Comparison of ENCODE assay signal across 18 cellular contexts in the genomic region with DNA sequence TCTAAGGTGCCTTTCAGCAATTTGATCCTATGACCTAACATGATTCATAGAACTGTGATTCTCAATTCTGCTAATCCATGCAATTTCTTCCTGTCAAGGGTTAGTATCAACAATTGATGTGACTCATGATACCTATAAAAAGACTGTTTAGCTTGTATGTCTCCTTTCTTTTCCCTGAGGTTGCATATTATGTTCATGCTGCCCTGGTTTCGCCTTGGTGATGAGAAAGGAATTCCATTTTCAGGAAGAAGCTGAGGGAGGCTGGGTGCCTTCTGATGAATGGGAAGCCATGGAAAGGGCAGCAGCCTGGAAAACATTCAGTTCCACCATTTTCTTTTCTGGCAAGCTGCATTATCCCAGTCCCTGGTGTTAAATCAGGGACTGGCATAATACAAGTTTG.
DNase-seq lines count a peak whose midpoint lies in the region; ATAC-seq and TF ChIP-seq lines count a peak whose summit lies in the region.
"Had no signal": no experiment of that assay in that cellular context is flagged by ENCODE, and none has a peak within 500 bp of the region (broad histone marks: within the 10 kb centered on the region; RNA-seq: fewer than 3 reads in every experiment).

No MANE protein-coding gene starts in this region.

- H2BK12ac ChIP-seq in neuronal stem cell (ENCODE audit: low read length): no peak overlapping the region

- no TSS peak for BruUV-seq in A673 (replicated peaks; lab: Mats Ljungman, UMichigan)

- no peak overlapping the region for H3K14ac ChIP-seq in neuronal stem cell (ENCODE audit: low read length)

- no CpG with 5 or more reads among the region's 1 CpG for WGBS in neuronal stem cell (ENCODE audit: extremely low coverage in 2 of 2, insufficient read length in 2 of 2, insufficient replicate concordance in 1 of 2), 2 donors

- H3K4ac ChIP-seq in neuronal stem cell (ENCODE audit: low read length): no peak overlapping the region

- no peaks in the 10 kb centered on the region for H3K36me3 ChIP-seq in RWPE2 (ENCODE audit: low read depth)
- H3K36me3 ChIP-seq in neuronal stem cell (replicated peaks in 1 of 2; ENCODE audit: control insufficient read depth in 2 of 2, insufficient read depth in 2 of 2, low read length in 2 of 2): no peaks in the 10 kb centered on the region
- H3K36me3 ChIP-seq in A673 (ENCODE audit: insufficient read depth, low read length, poor library complexity, severe bottlenecking): no peaks in the 10 kb centered on the region
- H3K36me3 ChIP-seq: stomach, vagina had no signal

- H2BK120ac ChIP-seq in neuronal stem cell (ENCODE audit: low read depth, low read length): no peak overlapping the region

- no peaks in the 10 kb centered on the region for H3K79me1 ChIP-seq in neuronal stem cell (ENCODE audit: low read depth, low read length)

- no peak overlapping the region for H3K4me3 ChIP-seq in RWPE2 (ENCODE audit: severe bottlenecking)
- H3K4me3 ChIP-seq in neuronal stem cell (ENCODE audit: low read length in 2 of 2): no peak overlapping the region
- H3K4me3 ChIP-seq in A673 (ENCODE audit: low read depth, low read length, poor library complexity, severe bottlenecking): no peak overlapping the region
- H3K4me3 ChIP-seq: lung, PC-9, stomach, vagina had no signal

- no peak overlapping the region for H3K9ac ChIP-seq in neuronal stem cell (ENCODE audit: low read depth, low read length, poor library complexity)

- H3K4me1 ChIP-seq in RWPE2 (ENCODE audit: insufficient read depth, poor library complexity, severe bottlenecking) (peaks cover 6% of the 10 kb centered on the region), neuronal stem cell (ENCODE audit: control insufficient read depth in 2 of 2, insufficient read depth in 1 of 2, low read depth in 1 of 2, low read length in 2 of 2) (peaks cover 0 to 32% of the 10 kb centered on the region in 2 donors), A673 (ENCODE audit: insufficient read depth, low read length, poor library complexity, severe bottlenecking) (no peaks in the 10 kb centered on the region)
- H3K4me1 ChIP-seq: stomach, vagina had no signal

- no peak overlapping the region for H2BK5ac ChIP-seq in neuronal stem cell (ENCODE audit: low read length)

- CTCF ChIA-PET in A673 (lab: Charles Lee): no interaction called here

- H3K27me3 ChIP-seq in RWPE2 (ENCODE audit: insufficient read depth, poor library complexity, severe bottlenecking) (no peaks in the 10 kb centered on the region), neuronal stem cell (ENCODE audit: control insufficient read depth in 3 of 3, insufficient read depth in 3 of 3, low read depth in 1 of 3, low read length in 3 of 3) (no peaks in the 10 kb centered on the region), A673 (replicated peaks; ENCODE audit: insufficient read depth, low read depth, low read length, poor library complexity) (no peaks in the 10 kb centered on the region)
- H3K27me3 ChIP-seq: stomach, vagina had no signal

- no peak overlapping the region for H4K8ac ChIP-seq in neuronal stem cell (ENCODE audit: low read depth, low read length)

- POLR2A ChIA-PET in A673 (lab: Charles Lee; ENCODE audit: low non-redundant PET): no interaction called here

- no peak overlapping the region for H2AFZ ChIP-seq in neuronal stem cell (ENCODE audit: low read length)
- H2AFZ ChIP-seq: PC-9 had no signal

- H3K27ac ChIP-seq in RWPE2 (ENCODE audit: poor library complexity, severe bottlenecking) (peak overlapping the region; percentile 28), epithelial cell of prostate (no peak overlapping the region), neuronal stem cell (replicated peaks; ENCODE audit: low read length) (no peak overlapping the region), A673 (ENCODE audit: low read depth, low read length, poor library complexity, severe bottlenecking) (no peak overlapping the region)
- H3K27ac ChIP-seq: PC-9, stomach, vagina had no signal

- TF ChIP-seq CTCF in RWPE2 (IDR thresholded peaks at IDR 0.05; ENCODE audit: poor library complexity, severe bottlenecking): no peak
- no peak for TF ChIP-seq CTCF in A673 (conservative IDR thresholded peaks at IDR 0.05; ENCODE audit: low read depth, low read length)

- DNase-seq in EL (peak; percentile 41), RWPE2 (ENCODE audit: low spot score) (no peak), epithelial cell of prostate (ENCODE audit: low read depth, low spot score) (peak; percentile 29), neuronal stem cell (ENCODE audit: low spot score) (peak; percentile 0), activated gamma-delta T cell treated with Interleukin-2 at 50 U/mL for 16 hours (no peak), NCI-H774 (lab: John Stamatoyannopoulos, UW) (no peak), A673 (ENCODE audit: low spot score) (no peak)
- DNase-seq: activated CD4-positive, alpha-beta T cell treated with anti-CD3 and anti-CD28 coated beads, Interleukin-2, amount 50 U/mL, for 48 hours; activated T-cell treated with anti-CD3 and anti-CD28 coated beads, Interleukin-2, amount 50 U/mL, for 4 hours; COR-L47; effector memory CD8-positive, alpha-beta T cell; foreskin melanocyte; natural killer cell; PC-9; stomach had no signal

- intact Hi-C loops in A673 (cut with micrococcal nuclease; ENCODE audit: unreplicated experiment): no loop called here

- no peak overlapping the region for H2AK5ac ChIP-seq in neuronal stem cell (ENCODE audit: low read depth, low read length)

- ATAC-seq in RWPE2 (ENCODE audit: low read depth) (peak; percentile 85), GM21447 (IDR thresholded peaks at IDR 0.05; ENCODE audit: unreplicated experiment) (no peak)
- ATAC-seq: activated T-cell treated with anti-CD3 and anti-CD28 coated beads, Interleukin-2, amount 50 U/mL, for 4 hours; effector memory CD8-positive, alpha-beta T cell; natural killer cell had no signal

- H3K9me3 ChIP-seq in RWPE2 (ENCODE audit: severe bottlenecking) (no peaks in the 10 kb centered on the region), neuronal stem cell (replicated peaks in 1 of 2; ENCODE audit: control insufficient read depth in 2 of 2, insufficient read depth in 1 of 2, low read depth in 1 of 2, low read length in 2 of 2) (no peaks in the 10 kb centered on the region), A673 (ENCODE audit: low read depth, low read length, poor library complexity, severe bottlenecking) (no peaks in the 10 kb centered on the region)
- H3K9me3 ChIP-seq: stomach, vagina had no signal

- H4K91ac ChIP-seq in neuronal stem cell (ENCODE audit: low read depth, low read length, poor library complexity): no peak overlapping the region

- no peak overlapping the region for H3K4me2 ChIP-seq in neuronal stem cell (ENCODE audit: insufficient read depth, low read length, poor library complexity, severe bottlenecking)
- H3K4me2 ChIP-seq: PC-9 had no signal

- no peak overlapping the region for H3K18ac ChIP-seq in neuronal stem cell (ENCODE audit: low read length)

- H3K23ac ChIP-seq in neuronal stem cell (ENCODE audit: low read depth, low read length, poor library complexity): no peak overlapping the region

- H2BK15ac ChIP-seq in neuronal stem cell (ENCODE audit: low read length): no peak overlapping the region

Comparison
In these comparisons a context has a peak if more than half of its experiments do, and no peak if none do; other contexts are left out.
1. DNase-seq: peak in EL (single experiment), epithelial cell of prostate (single experiment) and neuronal stem cell (single experiment); none in RWPE2 (single experiment), activated gamma-delta T cell treated with Interleukin-2 at 50 U/mL for 16 hours (single experiment), NCI-H774 (single experiment) and A673 (single experiment).